1 cellular context compared by ENCODE assay signal in genomic region chr2:32946314-32947075, GRCh38.
A peak's percentile ranks its signal among the peaks of the same experiment; 100 is the strongest.
TF ChIP-seq lines count a peak whose summit lies in the region.

A gene with protein sequence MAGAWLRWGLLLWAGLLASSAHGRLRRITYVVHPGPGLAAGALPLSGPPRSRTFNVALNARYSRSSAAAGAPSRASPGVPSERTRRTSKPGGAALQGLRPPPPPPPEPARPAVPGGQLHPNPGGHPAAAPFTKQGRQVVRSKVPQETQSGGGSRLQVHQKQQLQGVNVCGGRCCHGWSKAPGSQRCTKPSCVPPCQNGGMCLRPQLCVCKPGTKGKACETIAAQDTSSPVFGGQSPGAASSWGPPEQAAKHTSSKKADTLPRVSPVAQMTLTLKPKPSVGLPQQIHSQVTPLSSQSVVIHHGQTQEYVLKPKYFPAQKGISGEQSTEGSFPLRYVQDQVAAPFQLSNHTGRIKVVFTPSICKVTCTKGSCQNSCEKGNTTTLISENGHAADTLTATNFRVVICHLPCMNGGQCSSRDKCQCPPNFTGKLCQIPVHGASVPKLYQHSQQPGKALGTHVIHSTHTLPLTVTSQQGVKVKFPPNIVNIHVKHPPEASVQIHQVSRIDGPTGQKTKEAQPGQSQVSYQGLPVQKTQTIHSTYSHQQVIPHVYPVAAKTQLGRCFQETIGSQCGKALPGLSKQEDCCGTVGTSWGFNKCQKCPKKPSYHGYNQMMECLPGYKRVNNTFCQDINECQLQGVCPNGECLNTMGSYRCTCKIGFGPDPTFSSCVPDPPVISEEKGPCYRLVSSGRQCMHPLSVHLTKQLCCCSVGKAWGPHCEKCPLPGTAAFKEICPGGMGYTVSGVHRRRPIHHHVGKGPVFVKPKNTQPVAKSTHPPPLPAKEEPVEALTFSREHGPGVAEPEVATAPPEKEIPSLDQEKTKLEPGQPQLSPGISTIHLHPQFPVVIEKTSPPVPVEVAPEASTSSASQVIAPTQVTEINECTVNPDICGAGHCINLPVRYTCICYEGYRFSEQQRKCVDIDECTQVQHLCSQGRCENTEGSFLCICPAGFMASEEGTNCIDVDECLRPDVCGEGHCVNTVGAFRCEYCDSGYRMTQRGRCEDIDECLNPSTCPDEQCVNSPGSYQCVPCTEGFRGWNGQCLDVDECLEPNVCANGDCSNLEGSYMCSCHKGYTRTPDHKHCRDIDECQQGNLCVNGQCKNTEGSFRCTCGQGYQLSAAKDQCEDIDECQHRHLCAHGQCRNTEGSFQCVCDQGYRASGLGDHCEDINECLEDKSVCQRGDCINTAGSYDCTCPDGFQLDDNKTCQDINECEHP (N-terminal part only) (plus strand): TSS chr2:32946953. CDS start chr2:32947325, 372 bp downstream.

TF ChIP-seq in HEK293, 187 proteins besides CTCF, POLR2A, EP300 and RAD21 (continued from another document and continues in another):
- TF ChIP-seq ZNF488 (tag by site-specific recombination; IDR thresholded peaks at IDR 0.05): no peak
- TF ChIP-seq ZNF24 (tag by site-specific recombination; IDR thresholded peaks at IDR 0.05): no peak
- TF ChIP-seq ZNF302 (tag by site-specific recombination; IDR thresholded peaks at IDR 0.05; ENCODE audit: low read depth): no peak
- TF ChIP-seq, protein P1, sequence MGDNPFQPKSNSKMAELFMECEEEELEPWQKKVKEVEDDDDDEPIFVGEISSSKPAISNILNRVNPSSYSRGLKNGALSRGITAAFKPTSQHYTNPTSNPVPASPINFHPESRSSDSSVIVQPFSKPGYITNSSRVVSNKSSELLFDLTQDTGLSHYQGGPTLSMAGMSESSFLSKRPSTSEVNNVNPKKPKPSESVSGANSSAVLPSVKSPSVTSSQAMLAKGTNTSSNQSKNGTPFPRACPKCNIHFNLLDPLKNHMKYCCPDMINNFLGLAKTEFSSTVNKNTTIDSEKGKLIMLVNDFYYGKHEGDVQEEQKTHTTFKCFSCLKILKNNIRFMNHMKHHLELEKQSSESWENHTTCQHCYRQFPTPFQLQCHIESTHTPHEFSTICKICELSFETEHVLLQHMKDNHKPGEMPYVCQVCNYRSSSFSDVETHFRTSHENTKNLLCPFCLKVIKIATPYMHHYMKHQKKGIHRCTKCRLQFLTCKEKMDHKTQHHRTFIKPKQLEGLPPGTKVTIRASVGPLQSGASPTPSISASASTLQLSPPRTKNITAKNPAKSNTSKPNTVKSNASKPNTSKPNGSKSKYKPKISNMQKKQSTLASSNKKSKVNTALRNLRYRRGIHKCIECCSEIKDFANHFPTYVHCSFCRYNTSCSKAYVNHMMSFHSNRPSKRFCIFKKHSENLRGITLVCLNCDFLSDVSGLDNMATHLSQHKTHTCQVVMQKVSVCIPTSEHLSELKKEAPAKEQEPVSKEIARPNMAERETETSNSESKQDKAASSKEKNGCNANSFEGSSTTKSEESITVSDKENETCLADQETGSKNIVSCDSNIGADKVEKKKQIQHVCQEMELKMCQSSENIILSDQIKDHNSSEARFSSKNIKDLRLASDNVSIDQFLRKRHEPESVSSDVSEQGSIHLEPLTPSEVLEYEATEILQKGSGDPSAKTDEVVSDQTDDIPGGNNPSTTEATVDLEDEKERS (tag by site-specific recombination; IDR thresholded peaks at IDR 0.05): no peak
- TF ChIP-seq ZNF629 (tag by site-specific recombination; IDR thresholded peaks at IDR 0.05): peak; percentile 73
- no peak for TF ChIP-seq ZNF791 (tag by site-specific recombination; IDR thresholded peaks at IDR 0.05)
- TF ChIP-seq ZNF335 (tag by site-specific recombination; conservative IDR thresholded peaks at IDR 0.05): peak; percentile 95
- no peak for TF ChIP-seq ZNF211 (tag by site-specific recombination; IDR thresholded peaks at IDR 0.05; ENCODE audit: low read depth)
- TF ChIP-seq YY2 (tag by site-specific recombination; IDR thresholded peaks at IDR 0.05): no peak
- TF ChIP-seq ZNF37A (tag by site-specific recombination; IDR thresholded peaks at IDR 0.05): no peak
- no peak for TF ChIP-seq ZNF544 (tag by site-specific recombination; IDR thresholded peaks at IDR 0.05)
- TF ChIP-seq ZNF174 (tag by site-specific recombination; IDR thresholded peaks at IDR 0.05): no peak
- TF ChIP-seq KLF10 (tag by site-specific recombination; IDR thresholded peaks at IDR 0.05): no peak
- TF ChIP-seq OVOL3 (tag by site-specific recombination; IDR thresholded peaks at IDR 0.05): no peak
- TF ChIP-seq ZBTB6 (tag by site-specific recombination; IDR thresholded peaks at IDR 0.05): no peak
- TF ChIP-seq ZNF366 (tag by site-specific recombination; conservative IDR thresholded peaks at IDR 0.05): no peak; the same call in 1 of the 2 replicates
- no peak for TF ChIP-seq ZNF843 (tag by site-specific recombination; IDR thresholded peaks at IDR 0.05)
- TF ChIP-seq ZNF404 (tag by site-specific recombination; IDR thresholded peaks at IDR 0.05): no peak
- TF ChIP-seq TRIM28 (IDR thresholded peaks at IDR 0.05; ENCODE audit: borderline replicate concordance, low read length): no peak
- peak; percentile 50; the same call in 1 of the 2 replicates for TF ChIP-seq ZNF660 (tag by site-specific recombination; IDR thresholded peaks at IDR 0.05)
- TF ChIP-seq HOXA7 (CRISPR knock-in tag; IDR thresholded peaks at IDR 0.05; ENCODE audit: borderline replicate concordance): no peak
- no peak for TF ChIP-seq PRDM6 (tag by site-specific recombination; IDR thresholded peaks at IDR 0.05)
- peak; percentile 85 for TF ChIP-seq ZBTB8A (tag by site-specific recombination; IDR thresholded peaks at IDR 0.05)
- TF ChIP-seq ZNF19 (tag by site-specific recombination; IDR thresholded peaks at IDR 0.05; ENCODE audit: low read depth): no peak
- TF ChIP-seq ZNF530 (tag by site-specific recombination; IDR thresholded peaks at IDR 0.05; ENCODE audit: low read depth): no peak
- no peak for TF ChIP-seq ZNF560 (tag by site-specific recombination; IDR thresholded peaks at IDR 0.05; ENCODE audit: borderline replicate concordance)
- TF ChIP-seq, protein P2, sequence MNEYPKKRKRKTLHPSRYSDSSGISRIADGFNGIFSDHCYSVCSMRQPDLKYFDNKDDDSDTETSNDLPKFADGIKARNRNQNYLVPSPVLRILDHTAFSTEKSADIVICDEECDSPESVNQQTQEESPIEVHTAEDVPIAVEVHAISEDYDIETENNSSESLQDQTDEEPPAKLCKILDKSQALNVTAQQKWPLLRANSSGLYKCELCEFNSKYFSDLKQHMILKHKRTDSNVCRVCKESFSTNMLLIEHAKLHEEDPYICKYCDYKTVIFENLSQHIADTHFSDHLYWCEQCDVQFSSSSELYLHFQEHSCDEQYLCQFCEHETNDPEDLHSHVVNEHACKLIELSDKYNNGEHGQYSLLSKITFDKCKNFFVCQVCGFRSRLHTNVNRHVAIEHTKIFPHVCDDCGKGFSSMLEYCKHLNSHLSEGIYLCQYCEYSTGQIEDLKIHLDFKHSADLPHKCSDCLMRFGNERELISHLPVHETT (tag by site-specific recombination; IDR thresholded peaks at IDR 0.05): peak; percentile 47; the same call in 1 of the 2 replicates
- TF ChIP-seq ZNF423 (tag by site-specific recombination; IDR thresholded peaks at IDR 0.05): no peak
- TF ChIP-seq ZFHX2 (tag by site-specific recombination; conservative IDR thresholded peaks at IDR 0.05): peak; percentile 23; the same call in 1 of the 2 replicates
- TF ChIP-seq, protein P3, sequence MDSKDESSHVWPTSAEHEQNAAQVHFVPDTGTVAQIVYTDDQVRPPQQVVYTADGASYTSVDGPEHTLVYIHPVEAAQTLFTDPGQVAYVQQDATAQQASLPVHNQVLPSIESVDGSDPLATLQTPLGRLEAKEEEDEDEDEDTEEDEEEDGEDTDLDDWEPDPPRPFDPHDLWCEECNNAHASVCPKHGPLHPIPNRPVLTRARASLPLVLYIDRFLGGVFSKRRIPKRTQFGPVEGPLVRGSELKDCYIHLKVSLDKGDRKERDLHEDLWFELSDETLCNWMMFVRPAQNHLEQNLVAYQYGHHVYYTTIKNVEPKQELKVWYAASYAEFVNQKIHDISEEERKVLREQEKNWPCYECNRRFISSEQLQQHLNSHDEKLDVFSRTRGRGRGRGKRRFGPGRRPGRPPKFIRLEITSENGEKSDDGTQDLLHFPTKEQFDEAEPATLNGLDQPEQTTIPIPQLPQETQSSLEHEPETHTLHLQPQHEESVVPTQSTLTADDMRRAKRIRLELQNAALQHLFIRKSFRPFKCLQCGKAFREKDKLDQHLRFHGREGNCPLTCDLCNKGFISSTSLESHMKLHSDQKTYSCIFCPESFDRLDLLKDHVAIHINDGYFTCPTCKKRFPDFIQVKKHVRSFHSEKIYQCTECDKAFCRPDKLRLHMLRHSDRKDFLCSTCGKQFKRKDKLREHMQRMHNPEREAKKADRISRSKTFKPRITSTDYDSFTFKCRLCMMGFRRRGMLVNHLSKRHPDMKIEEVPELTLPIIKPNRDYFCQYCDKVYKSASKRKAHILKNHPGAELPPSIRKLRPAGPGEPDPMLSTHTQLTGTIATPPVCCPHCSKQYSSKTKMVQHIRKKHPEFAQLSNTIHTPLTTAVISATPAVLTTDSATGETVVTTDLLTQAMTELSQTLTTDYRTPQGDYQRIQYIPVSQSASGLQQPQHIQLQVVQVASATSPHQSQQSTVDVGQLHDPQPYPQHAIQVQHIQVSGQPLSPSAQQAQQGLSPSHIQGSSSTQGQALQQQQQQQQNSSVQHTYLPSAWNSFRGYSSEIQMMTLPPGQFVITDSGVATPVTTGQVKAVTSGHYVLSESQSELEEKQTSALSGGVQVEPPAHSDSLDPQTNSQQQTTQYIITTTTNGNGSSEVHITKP (tag by site-specific recombination; IDR thresholded peaks at IDR 0.05): peak; percentile 33; the same call in 1 of the 2 replicates
- TF ChIP-seq, protein P4, sequence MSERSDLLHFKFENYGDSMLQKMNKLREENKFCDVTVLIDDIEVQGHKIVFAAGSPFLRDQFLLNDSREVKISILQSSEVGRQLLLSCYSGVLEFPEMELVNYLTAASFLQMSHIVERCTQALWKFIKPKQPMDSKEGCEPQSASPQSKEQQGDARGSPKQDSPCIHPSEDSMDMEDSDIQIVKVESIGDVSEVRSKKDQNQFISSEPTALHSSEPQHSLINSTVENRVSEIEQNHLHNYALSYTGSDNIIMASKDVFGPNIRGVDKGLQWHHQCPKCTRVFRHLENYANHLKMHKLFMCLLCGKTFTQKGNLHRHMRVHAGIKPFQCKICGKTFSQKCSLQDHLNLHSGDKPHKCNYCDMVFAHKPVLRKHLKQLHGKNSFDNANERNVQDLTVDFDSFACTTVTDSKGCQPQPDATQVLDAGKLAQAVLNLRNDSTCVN (tag by site-specific recombination; optimal IDR thresholded peaks at IDR 0.05): peak; percentile 72
- TF ChIP-seq FEZF1 (tag by site-specific recombination; IDR thresholded peaks at IDR 0.05): peak; percentile 39; the same call in 1 of the 2 replicates
- TF ChIP-seq, protein P5, sequence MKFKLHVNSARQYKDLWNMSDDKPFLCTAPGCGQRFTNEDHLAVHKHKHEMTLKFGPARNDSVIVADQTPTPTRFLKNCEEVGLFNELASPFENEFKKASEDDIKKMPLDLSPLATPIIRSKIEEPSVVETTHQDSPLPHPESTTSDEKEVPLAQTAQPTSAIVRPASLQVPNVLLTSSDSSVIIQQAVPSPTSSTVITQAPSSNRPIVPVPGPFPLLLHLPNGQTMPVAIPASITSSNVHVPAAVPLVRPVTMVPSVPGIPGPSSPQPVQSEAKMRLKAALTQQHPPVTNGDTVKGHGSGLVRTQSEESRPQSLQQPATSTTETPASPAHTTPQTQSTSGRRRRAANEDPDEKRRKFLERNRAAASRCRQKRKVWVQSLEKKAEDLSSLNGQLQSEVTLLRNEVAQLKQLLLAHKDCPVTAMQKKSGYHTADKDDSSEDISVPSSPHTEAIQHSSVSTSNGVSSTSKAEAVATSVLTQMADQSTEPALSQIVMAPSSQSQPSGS (tag by site-specific recombination; IDR thresholded peaks at IDR 0.05; ENCODE audit: low read depth): peak; percentile 57; the same call in 1 of the 2 replicates
- no peak for TF ChIP-seq KLF7 (tag by site-specific recombination; IDR thresholded peaks at IDR 0.05; ENCODE audit: borderline replicate concordance)
- no peak for TF ChIP-seq ZNF433 (tag by site-specific recombination; IDR thresholded peaks at IDR 0.05; ENCODE audit: low read depth)
- TF ChIP-seq HOXD13 (CRISPR knock-in tag; IDR thresholded peaks at IDR 0.05; ENCODE audit: borderline replicate concordance): no peak
- TF ChIP-seq, protein P6, sequence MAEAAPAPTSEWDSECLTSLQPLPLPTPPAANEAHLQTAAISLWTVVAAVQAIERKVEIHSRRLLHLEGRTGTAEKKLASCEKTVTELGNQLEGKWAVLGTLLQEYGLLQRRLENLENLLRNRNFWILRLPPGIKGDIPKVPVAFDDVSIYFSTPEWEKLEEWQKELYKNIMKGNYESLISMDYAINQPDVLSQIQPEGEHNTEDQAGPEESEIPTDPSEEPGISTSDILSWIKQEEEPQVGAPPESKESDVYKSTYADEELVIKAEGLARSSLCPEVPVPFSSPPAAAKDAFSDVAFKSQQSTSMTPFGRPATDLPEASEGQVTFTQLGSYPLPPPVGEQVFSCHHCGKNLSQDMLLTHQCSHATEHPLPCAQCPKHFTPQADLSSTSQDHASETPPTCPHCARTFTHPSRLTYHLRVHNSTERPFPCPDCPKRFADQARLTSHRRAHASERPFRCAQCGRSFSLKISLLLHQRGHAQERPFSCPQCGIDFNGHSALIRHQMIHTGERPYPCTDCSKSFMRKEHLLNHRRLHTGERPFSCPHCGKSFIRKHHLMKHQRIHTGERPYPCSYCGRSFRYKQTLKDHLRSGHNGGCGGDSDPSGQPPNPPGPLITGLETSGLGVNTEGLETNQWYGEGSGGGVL (tag by site-specific recombination; IDR thresholded peaks at IDR 0.05): no peak
